Comparison of ENCODE assay signal across 27 cellular contexts in the genomic region with DNA sequence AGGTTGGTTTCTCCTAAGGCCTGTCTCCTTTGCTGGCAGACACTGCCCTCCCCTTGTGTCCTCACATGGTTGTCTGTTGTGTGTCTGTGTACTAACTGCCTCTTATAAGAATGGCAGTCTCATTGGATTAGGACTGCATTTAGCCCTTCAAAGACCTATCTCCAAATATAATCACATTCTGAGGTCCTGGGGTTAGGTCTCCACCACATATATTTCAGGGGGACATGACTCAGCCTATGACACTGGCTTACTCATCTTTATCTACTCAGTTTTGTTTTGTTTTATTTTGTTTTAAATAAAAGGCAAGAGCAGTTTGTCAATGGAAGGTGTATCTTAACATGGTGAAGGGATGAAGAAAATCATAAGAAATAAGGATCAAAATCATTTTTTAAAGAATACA.
"Had no signal": no experiment of that assay in that cellular context is flagged by ENCODE, and none has a peak within 500 bp of the region (broad histone marks: within the 10 kb centered on the region; RNA-seq: fewer than 3 reads in every experiment).

No MANE protein-coding gene starts in this region.

- DNase-seq: activated CD4-positive, alpha-beta T cell treated with anti-CD3 and anti-CD28 coated beads for 4 hours; activated CD4-positive, alpha-beta T cell treated with anti-CD3 and anti-CD28 coated beads, Interleukin-2, amount 50 U/mL, for 4 hours; activated CD8-positive, alpha-beta memory T cell treated with anti-CD3 and anti-CD28 coated beads for 24 hours; activated effector memory CD4-positive, alpha-beta T cell treated with anti-CD3 and anti-CD28 coated beads, Interleukin-2, amount 50 U/mL, for 16 hours; activated naive CD4-positive, alpha-beta T cell treated with anti-CD3 and anti-CD28 coated beads for 36 hours; endodermal cell; esophagus squamous epithelium; gastrocnemius medialis; glutamatergic neuron; left lung; lower lobe of right lung; mesendoderm; posterior cingulate gyrus; right cardiac atrium; spleen; substantia nigra; SW 1271; T-helper 9 cell; uterus had no signal

- H3K9me3 Mint-ChIP-seq: activated naive CD4-positive, alpha-beta T cell treated with anti-CD3 and anti-CD28 coated beads for 36 hours; central memory CD8-positive, alpha-beta T cell; dendritic cell treated with granulocyte-macrophage colony-stimulating factor and Interleukin-4, amounts not matched to agents 40 ng/mL and 50 ng/mL, for 4 days; endodermal cell; natural killer cell treated with Interleukin-12 subunit alpha and Interleukin-12 subunit beta and Interleukin-15 and Interleukin-18, amount 100 ng/mL, for 72 hours; stimulated activated naive CD8-positive, alpha-beta T cell treated with anti-CD3 and anti-CD28 coated beads, Interleukin-15, Interleukin-2, amounts not matched to agents 100 ng/mL and 50 ng/mL, for 24 hours; T-helper 1 cell treated with Interleukin-12 subunit alpha and Interleukin-12 subunit beta and Interleukin-4 antibody, amounts not matched to agents 30 μg/mL and 1 μg/mL, for 36 hours; type B pancreatic cell; WTC11 had no signal

- H3K27ac Mint-ChIP-seq: activated naive CD4-positive, alpha-beta T cell treated with anti-CD3 and anti-CD28 coated beads for 36 hours; dendritic cell treated with granulocyte-macrophage colony-stimulating factor and Interleukin-4, amounts not matched to agents 40 ng/mL and 50 ng/mL, for 4 days; endodermal cell; natural killer cell treated with Interleukin-12 subunit alpha and Interleukin-12 subunit beta and Interleukin-15 and Interleukin-18, amount 100 ng/mL, for 72 hours; stimulated activated naive CD8-positive, alpha-beta T cell treated with anti-CD3 and anti-CD28 coated beads, Interleukin-15, Interleukin-2, amounts not matched to agents 100 ng/mL and 50 ng/mL, for 24 hours; T-helper 1 cell treated with Interleukin-12 subunit alpha and Interleukin-12 subunit beta and Interleukin-4 antibody, amounts not matched to agents 30 μg/mL and 1 μg/mL, for 36 hours; type B pancreatic cell; WTC11 had no signal

- H3K36me3 Mint-ChIP-seq: natural killer cell treated with Interleukin-12 subunit alpha and Interleukin-12 subunit beta and Interleukin-15 and Interleukin-18, amount 100 ng/mL, for 72 hours; type B pancreatic cell; WTC11 had no signal

- ATAC-seq: gastrocnemius medialis; left lung; lower lobe of right lung; natural killer cell treated with Interleukin-12 subunit alpha and Interleukin-12 subunit beta and Interleukin-15 and Interleukin-18, amount 100 ng/mL, for 72 hours; right cardiac atrium; WTC11 had no signal

- H3K4me3 ChIP-seq: breast epithelium, esophagus squamous epithelium, gastrocnemius medialis, left lung, lower lobe of right lung, spleen, uterus had no signal
